ENCODE assay signal across 8 cellular contexts in genomic region chr4:184383497-184384055, GRCh38.
DNase-seq lines count a peak whose midpoint lies in the region; ATAC-seq and TF ChIP-seq lines count a peak whose summit lies in the region.

No MANE protein-coding gene starts in this region.

- ATAC-seq in omental fat pad (ENCODE audit: low FRiP score) = peak; percentile 95
- ATAC-seq in GM18519 (IDR thresholded peaks at IDR 0.05; ENCODE audit: low FRiP score, unreplicated experiment) = no peak
- ATAC-seq in HG02588 (IDR thresholded peaks at IDR 0.05; ENCODE audit: unreplicated experiment) = no peak

- peak; percentile 96 for DNase-seq in EL
- peak; percentile 31 for DNase-seq in epidermal melanocyte (ENCODE audit: insufficient read length, low spot score)
- DNase-seq in omental fat pad (ENCODE audit: low spot score) = no peak
- DNase-seq in globus pallidus (ENCODE audit: low spot score) = no peak
- DNase-seq in NAMALWA (ENCODE audit: low spot score) = no peak

- no peak for TF ChIP-seq CTCF in omental fat pad (IDR thresholded peaks at IDR 0.05)

TF ChIP-seq in PFSK-1, 5 proteins besides CTCF, POLR2A, EP300 and RAD21:
- peak; percentile 31; the same call in 1 of the 2 replicates for TF ChIP-seq SIN3A (IDR thresholded peaks at IDR 0.05; ENCODE audit: borderline replicate concordance, insufficient read depth, low read length)
- no peak for TF ChIP-seq FOXP2 (optimal IDR thresholded peaks at IDR 0.05; ENCODE audit: borderline replicate concordance, extremely low read depth, extremely low read length, insufficient read depth)
- no peak; a peak in 1 of 4 replicates for TF ChIP-seq REST (IDR thresholded peaks at IDR 0.05; ENCODE audit: insufficient read depth in 1 of 2, low read depth in 2 of 2, low read length in 2 of 2)
TF ChIP-seq in PFSK-1: peak in this region for 1.

Comparison
In these comparisons a context has a peak if more than half of its experiments do, and no peak if none do; other contexts are left out.
1. DNase-seq: peak in EL (single experiment) and epidermal melanocyte (single experiment); none in omental fat pad (single experiment), globus pallidus (single experiment) and NAMALWA (single experiment).